In the genomic region with DNA sequence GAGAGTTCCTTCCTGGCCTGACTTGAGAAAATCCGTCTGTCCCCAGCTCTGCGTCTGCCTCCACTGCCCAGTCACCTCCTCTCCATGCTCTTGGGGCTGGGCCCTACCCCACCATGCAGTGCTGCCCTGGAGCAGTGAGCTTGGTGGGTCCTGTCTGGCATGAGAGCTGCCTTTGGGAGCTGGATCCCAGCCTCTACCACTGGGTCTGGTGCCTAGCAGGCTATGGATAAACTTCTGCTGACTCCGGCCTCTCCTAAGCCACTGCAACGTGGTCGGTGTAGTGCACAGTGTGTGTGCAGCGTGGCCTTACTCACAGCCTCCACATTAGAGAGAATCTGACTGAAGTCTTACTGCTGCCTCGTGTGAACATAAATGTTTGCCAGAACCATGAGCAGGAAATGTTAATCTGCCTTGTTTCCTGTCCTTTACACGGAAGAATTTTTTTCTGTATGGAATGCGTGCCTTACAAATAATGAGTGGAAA, we compare ENCODE assay signal across 1 cellular context.
TF ChIP-seq lines count a peak whose summit lies in the region.

No MANE protein-coding gene starts in this region.

TF ChIP-seq in SK-N-SH treated with all-trans-retinoic acid at 6 μM for 48 hours, 23 proteins besides CTCF, POLR2A, EP300 and RAD21:
- TF ChIP-seq, protein P1, sequence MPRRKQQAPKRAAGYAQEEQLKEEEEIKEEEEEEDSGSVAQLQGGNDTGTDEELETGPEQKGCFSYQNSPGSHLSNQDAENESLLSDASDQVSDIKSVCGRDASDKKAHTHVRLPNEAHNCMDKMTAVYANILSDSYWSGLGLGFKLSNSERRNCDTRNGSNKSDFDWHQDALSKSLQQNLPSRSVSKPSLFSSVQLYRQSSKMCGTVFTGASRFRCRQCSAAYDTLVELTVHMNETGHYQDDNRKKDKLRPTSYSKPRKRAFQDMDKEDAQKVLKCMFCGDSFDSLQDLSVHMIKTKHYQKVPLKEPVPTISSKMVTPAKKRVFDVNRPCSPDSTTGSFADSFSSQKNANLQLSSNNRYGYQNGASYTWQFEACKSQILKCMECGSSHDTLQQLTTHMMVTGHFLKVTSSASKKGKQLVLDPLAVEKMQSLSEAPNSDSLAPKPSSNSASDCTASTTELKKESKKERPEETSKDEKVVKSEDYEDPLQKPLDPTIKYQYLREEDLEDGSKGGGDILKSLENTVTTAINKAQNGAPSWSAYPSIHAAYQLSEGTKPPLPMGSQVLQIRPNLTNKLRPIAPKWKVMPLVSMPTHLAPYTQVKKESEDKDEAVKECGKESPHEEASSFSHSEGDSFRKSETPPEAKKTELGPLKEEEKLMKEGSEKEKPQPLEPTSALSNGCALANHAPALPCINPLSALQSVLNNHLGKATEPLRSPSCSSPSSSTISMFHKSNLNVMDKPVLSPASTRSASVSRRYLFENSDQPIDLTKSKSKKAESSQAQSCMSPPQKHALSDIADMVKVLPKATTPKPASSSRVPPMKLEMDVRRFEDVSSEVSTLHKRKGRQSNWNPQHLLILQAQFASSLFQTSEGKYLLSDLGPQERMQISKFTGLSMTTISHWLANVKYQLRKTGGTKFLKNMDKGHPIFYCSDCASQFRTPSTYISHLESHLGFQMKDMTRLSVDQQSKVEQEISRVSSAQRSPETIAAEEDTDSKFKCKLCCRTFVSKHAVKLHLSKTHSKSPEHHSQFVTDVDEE (CRISPR knock-in tag; IDR thresholded peaks at IDR 0.05), result no peak
- TF ChIP-seq PPARA (CRISPR knock-in tag; IDR thresholded peaks at IDR 0.05; ENCODE audit: borderline replicate concordance), result no peak
- TF ChIP-seq, protein P2, sequence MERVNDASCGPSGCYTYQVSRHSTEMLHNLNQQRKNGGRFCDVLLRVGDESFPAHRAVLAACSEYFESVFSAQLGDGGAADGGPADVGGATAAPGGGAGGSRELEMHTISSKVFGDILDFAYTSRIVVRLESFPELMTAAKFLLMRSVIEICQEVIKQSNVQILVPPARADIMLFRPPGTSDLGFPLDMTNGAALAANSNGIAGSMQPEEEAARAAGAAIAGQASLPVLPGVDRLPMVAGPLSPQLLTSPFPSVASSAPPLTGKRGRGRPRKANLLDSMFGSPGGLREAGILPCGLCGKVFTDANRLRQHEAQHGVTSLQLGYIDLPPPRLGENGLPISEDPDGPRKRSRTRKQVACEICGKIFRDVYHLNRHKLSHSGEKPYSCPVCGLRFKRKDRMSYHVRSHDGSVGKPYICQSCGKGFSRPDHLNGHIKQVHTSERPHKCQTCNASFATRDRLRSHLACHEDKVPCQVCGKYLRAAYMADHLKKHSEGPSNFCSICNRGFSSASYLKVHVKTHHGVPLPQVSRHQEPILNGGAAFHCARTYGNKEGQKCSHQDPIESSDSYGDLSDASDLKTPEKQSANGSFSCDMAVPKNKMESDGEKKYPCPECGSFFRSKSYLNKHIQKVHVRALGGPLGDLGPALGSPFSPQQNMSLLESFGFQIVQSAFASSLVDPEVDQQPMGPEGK (CRISPR knock-in tag; IDR thresholded peaks at IDR 0.05; ENCODE audit: borderline replicate concordance), result no peak
- TF ChIP-seq ZNF70 (CRISPR knock-in tag; IDR thresholded peaks at IDR 0.05), result no peak
- no peak for TF ChIP-seq ARNTL (CRISPR knock-in tag; IDR thresholded peaks at IDR 0.05; ENCODE audit: borderline replicate concordance, low read depth)
- TF ChIP-seq ZFP30 (CRISPR knock-in tag; IDR thresholded peaks at IDR 0.05), result no peak
- TF ChIP-seq, protein P3, sequence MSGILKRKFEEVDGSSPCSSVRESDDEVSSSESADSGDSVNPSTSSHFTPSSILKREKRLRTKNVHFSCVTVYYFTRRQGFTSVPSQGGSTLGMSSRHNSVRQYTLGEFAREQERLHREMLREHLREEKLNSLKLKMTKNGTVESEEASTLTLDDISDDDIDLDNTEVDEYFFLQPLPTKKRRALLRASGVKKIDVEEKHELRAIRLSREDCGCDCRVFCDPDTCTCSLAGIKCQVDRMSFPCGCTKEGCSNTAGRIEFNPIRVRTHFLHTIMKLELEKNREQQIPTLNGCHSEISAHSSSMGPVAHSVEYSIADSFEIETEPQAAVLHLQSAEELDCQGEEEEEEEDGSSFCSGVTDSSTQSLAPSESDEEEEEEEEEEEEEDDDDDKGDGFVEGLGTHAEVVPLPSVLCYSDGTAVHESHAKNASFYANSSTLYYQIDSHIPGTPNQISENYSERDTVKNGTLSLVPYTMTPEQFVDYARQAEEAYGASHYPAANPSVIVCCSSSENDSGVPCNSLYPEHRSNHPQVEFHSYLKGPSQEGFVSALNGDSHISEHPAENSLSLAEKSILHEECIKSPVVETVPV (CRISPR knock-in tag; IDR thresholded peaks at IDR 0.05), result no peak
- TF ChIP-seq CSDC2 (CRISPR knock-in tag; IDR thresholded peaks at IDR 0.05), result no peak
- no peak for TF ChIP-seq RARB (CRISPR knock-in tag; IDR thresholded peaks at IDR 0.05)
- no peak for TF ChIP-seq ZNF8 (CRISPR knock-in tag; IDR thresholded peaks at IDR 0.05)
- TF ChIP-seq BACH2 (CRISPR knock-in tag; IDR thresholded peaks at IDR 0.05; ENCODE audit: borderline replicate concordance), result no peak
- no peak for TF ChIP-seq TOX (CRISPR knock-in tag; IDR thresholded peaks at IDR 0.05; ENCODE audit: borderline replicate concordance)
- TF ChIP-seq ESRRG (CRISPR knock-in tag; IDR thresholded peaks at IDR 0.05), result no peak
- no peak for TF ChIP-seq SNAI2 (CRISPR knock-in tag; IDR thresholded peaks at IDR 0.05)
- no peak for TF ChIP-seq ISL1 (CRISPR knock-in tag; IDR thresholded peaks at IDR 0.05)
- TF ChIP-seq ZNF565 (CRISPR knock-in tag; conservative IDR thresholded peaks at IDR 0.05; ENCODE audit: low read depth), result no peak
- TF ChIP-seq, protein P4, sequence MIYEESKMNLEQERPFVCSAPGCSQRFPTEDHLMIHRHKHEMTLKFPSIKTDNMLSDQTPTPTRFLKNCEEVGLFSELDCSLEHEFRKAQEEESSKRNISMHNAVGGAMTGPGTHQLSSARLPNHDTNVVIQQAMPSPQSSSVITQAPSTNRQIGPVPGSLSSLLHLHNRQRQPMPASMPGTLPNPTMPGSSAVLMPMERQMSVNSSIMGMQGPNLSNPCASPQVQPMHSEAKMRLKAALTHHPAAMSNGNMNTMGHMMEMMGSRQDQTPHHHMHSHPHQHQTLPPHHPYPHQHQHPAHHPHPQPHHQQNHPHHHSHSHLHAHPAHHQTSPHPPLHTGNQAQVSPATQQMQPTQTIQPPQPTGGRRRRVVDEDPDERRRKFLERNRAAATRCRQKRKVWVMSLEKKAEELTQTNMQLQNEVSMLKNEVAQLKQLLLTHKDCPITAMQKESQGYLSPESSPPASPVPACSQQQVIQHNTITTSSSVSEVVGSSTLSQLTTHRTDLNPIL (CRISPR knock-in tag; IDR thresholded peaks at IDR 0.05; ENCODE audit: low read depth), result no peak
- no peak for TF ChIP-seq ZFP3 (CRISPR knock-in tag; IDR thresholded peaks at IDR 0.05)
- no peak for TF ChIP-seq TCF4 (CRISPR knock-in tag; IDR thresholded peaks at IDR 0.05; ENCODE audit: borderline replicate concordance)
- no peak for TF ChIP-seq GLIS3 (CRISPR knock-in tag; IDR thresholded peaks at IDR 0.05)
